22 cellular contexts compared by ENCODE assay signal in the genomic region with DNA sequence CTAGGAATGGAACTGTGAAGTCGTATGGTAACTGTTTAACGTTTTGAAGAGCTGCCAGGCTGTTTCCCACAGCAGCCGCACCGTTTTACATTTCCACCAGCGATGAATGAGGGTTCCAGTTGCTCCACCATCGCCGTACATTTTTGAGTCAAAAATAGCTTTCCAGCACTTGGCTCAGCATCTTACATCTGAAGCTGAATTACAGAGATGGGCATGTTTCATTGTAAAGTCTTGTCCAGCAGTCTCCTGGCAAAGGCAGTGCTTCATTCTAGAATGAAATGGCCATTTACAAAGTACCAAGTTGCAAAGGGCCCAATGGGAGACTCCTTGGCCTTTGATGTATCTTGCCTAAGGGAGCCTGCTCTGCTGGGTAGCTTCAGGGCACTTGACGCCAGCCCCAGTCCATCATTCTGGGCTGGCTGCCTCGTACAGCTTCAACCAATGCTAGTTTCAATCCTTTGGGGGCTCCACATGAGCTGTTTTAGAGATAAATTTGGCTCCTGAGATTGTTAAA. TPM values are rescaled to one million over a fixed set of nuclear protein-coding genes. Genes with fewer than 3 reads are reported as not detected.
DNase-seq lines count a peak whose midpoint lies in the region; ATAC-seq and TF ChIP-seq lines count a peak whose summit lies in the region.
"Had no signal": no experiment of that assay in that cellular context is flagged by ENCODE, and none has a peak within 500 bp of the region (broad histone marks: within the 10 kb centered on the region; RNA-seq: fewer than 3 reads in every experiment).

No MANE protein-coding gene starts in this region.

- no peak overlapping the region for H3K4me3 ChIP-seq in choroid plexus epithelial cell (ENCODE audit: low read depth, low read length)
- H3K4me3 ChIP-seq: ovary, sigmoid colon, SJSA1 had no signal

- H3K36me3 Mint-ChIP-seq in T-cell, result peaks cover 36% of the 10 kb centered on the region

- H3K4me3 Mint-ChIP-seq in T-cell, result no peak overlapping the region

- no peaks in the 10 kb centered on the region for H3K4me1 Mint-ChIP-seq in T-cell

- ATAC-seq in HG03159 (IDR thresholded peaks at IDR 0.05; ENCODE audit: unreplicated experiment), result no peak
- no peak for ATAC-seq in T-cell (replicated peaks in 1 of 4)
- ATAC-seq: left ventricle myocardium superior, PC-3 had no signal

- POLR2A ChIA-PET in T-cell (lab: Charles Lee), result interaction anchor here in 1 of 2 donors (0.6 kb wide), 1 partner anchor 24 kb away, joined by 3 read pairs; no protein-coding TSS in a partner anchor

- no peak for TF ChIP-seq CTCF in choroid plexus epithelial cell (conservative IDR thresholded peaks at IDR 0.05; ENCODE audit: low read depth, low read length)

- H3K27ac Mint-ChIP-seq in T-cell, result no peak overlapping the region

- no peaks in the 10 kb centered on the region for H3K9me3 Mint-ChIP-seq in T-cell

- CTCF ChIA-PET in T-cell (lab: Charles Lee), result no interaction called here

- DNase-seq in HCEC 1CT (peak; percentile 30), choroid plexus epithelial cell (ENCODE audit: low read depth) (peak; percentile 80), inferior parietal cortex (ENCODE audit: extremely low spot score) (peak; percentile 27), T-helper 2 cell (no peak), T-cell (no peak)
- DNase-seq in activated naive CD4-positive, alpha-beta T cell (lab: John Stamatoyannopoulos, UW), result no peak
- DNase-seq: activated CD4-positive, alpha-beta T cell treated with anti-CD3 and anti-CD28 coated beads for 1 hour; C1 segment of cervical spinal cord; DMS 273 treated with DMSO at 0.1 percent for 48 hours; foreskin melanocyte; left ventricle myocardium superior; NCI-H1436 treated with DMSO at 0.1 percent for 48 hours; NCI-H2171 treated with DMSO at 0.1 percent for 48 hours; NCI-H748 treated with DMSO at 0.1 percent for 48 hours; ovary; PC-3; sigmoid colon; stimulated activated CD4-positive, alpha-beta T cell treated with anti-CD3 and anti-CD28 coated beads, Interleukin-4, amount 100 ng/mL, for 4 hours; substantia nigra; T-helper 9 cell had no signal

- H3K27me3 Mint-ChIP-seq in T-cell, result no peaks in the 10 kb centered on the region

RNA-seq across cellular contexts. Expression of a gene that starts 45.1 kb away (rescaled TPM):
- total RNA-seq in T-cell, result 10 to 100 TPM; 61.9 to 97.4 (median 78.8) TPM

Comparison
In these comparisons a context has a peak if more than half of its experiments do, and no peak if none do; other contexts are left out.
1. DNase-seq: peak in HCEC 1CT (single experiment), choroid plexus epithelial cell (single experiment) and inferior parietal cortex (single experiment); none in activated naive CD4-positive, alpha-beta T cell (0 of 4), T-helper 2 cell (0 of 5) and T-cell (0 of 34).